8 cellular contexts compared by ENCODE assay signal in genomic region chr14:104799239-104799599, GRCh38. TPM values are rescaled to one million over a fixed set of nuclear protein-coding genes. Genes with fewer than 3 reads are reported as not detected.
DNase-seq lines count a peak whose midpoint lies in the region; ATAC-seq and TF ChIP-seq lines count a peak whose summit lies in the region.

No MANE protein-coding gene starts in this region.

- H3K4me1 ChIP-seq in body of pancreas (peaks cover 70% of the 10 kb centered on the region), muscle layer of colon (ENCODE audit: insufficient read depth, low read length) (peaks cover 39% of the 10 kb centered on the region), thyroid gland (peaks cover 46 to 56% of the 10 kb centered on the region in 2 donors)

- H3K27ac ChIP-seq in body of pancreas: peak overlapping the region; percentile 95 to 99 (median 96)
- peak overlapping the region; percentile 92 for H3K27ac ChIP-seq in muscle layer of colon (ENCODE audit: low read depth, low read length)
- peak overlapping the region; percentile 98 to 100 (median 98) for H3K27ac ChIP-seq in thyroid gland

- TF ChIP-seq POLR2A in body of pancreas (IDR thresholded peaks at IDR 0.05): no peak
- no peak for TF ChIP-seq POLR2A in thyroid gland (IDR thresholded peaks at IDR 0.05)

- ATAC-seq in activated T-cell treated with anti-CD3 and anti-CD28 coated beads, Interleukin-2, amount 50 U/mL, for 4 hours: no peak
- ATAC-seq in body of pancreas (no peak), HG02763 (IDR thresholded peaks at IDR 0.05; ENCODE audit: unreplicated experiment) (no peak)

- WGBS in body of pancreas, 2 donors: 28 to 38% methylated on average over 5 to 7 of the region's 7 CpGs
- WGBS in thyroid gland, 2 donors: 49 to 56% methylated on average over 7 of the region's 7 CpGs

- TF ChIP-seq CTCF in body of pancreas (IDR thresholded peaks at IDR 0.05) (no peak), thyroid gland (IDR thresholded peaks at IDR 0.05) (no peak)

- DNase-seq in activated T-cell treated with anti-CD3 and anti-CD28 coated beads, Interleukin-2, amount 50 U/mL, for 4 hours: no peak
- DNase-seq in activated T-cell treated with anti-CD3 and anti-CD28 coated beads for 4 hours: no peak
- no peak for DNase-seq in body of pancreas
- no peak for DNase-seq in thyroid gland
- DNase-seq in NCI-H1105 treated with DMSO at 0.1 percent for 48 hours (lab: John Stamatoyannopoulos, UW): no peak
- DNase-seq in SHP77 treated with DMSO at 0.1 percent for 48 hours (lab: John Stamatoyannopoulos, UW): no peak

- no peak overlapping the region for H3K4me3 ChIP-seq in body of pancreas
- no peak overlapping the region for H3K4me3 ChIP-seq in muscle layer of colon (ENCODE audit: low read depth in 1 of 2, low read length in 2 of 2)
- no peak overlapping the region for H3K4me3 ChIP-seq in thyroid gland (replicated peaks in 1 of 3)

- H3K9me3 Mint-ChIP-seq in activated T-cell treated with anti-CD3 and anti-CD28 coated beads, Interleukin-2, amount 50 U/mL, for 4 hours: no peaks in the 10 kb centered on the region

- H3K27me3 ChIP-seq in body of pancreas (no peaks in the 10 kb centered on the region), muscle layer of colon (ENCODE audit: control insufficient read depth in 1 of 2, insufficient read depth in 2 of 2, low read length in 2 of 2) (no peaks in the 10 kb centered on the region), thyroid gland (no peaks in the 10 kb centered on the region)

- H3K4me1 Mint-ChIP-seq in activated T-cell treated with anti-CD3 and anti-CD28 coated beads, Interleukin-2, amount 50 U/mL, for 4 hours (ENCODE audit: low read depth): peaks cover 34% of the 10 kb centered on the region

- H3K9me3 ChIP-seq in body of pancreas (no peaks in the 10 kb centered on the region), muscle layer of colon (ENCODE audit: low read length) (no peaks in the 10 kb centered on the region), thyroid gland (no peaks in the 10 kb centered on the region)

- H3K9ac ChIP-seq in muscle layer of colon (ENCODE audit: low read length): no peak overlapping the region

- H3K27me3 Mint-ChIP-seq in activated T-cell treated with anti-CD3 and anti-CD28 coated beads, Interleukin-2, amount 50 U/mL, for 4 hours (ENCODE audit: low read depth): no peaks in the 10 kb centered on the region

- H3K36me3 ChIP-seq in body of pancreas (replicated peaks in 1 of 2; ENCODE audit: insufficient read depth in 1 of 2, low read depth in 2 of 2) (no peaks in the 10 kb centered on the region), muscle layer of colon (ENCODE audit: insufficient read depth, low read length) (no peaks in the 10 kb centered on the region), thyroid gland (no peaks in the 10 kb centered on the region)

- H3K36me3 Mint-ChIP-seq in activated T-cell treated with anti-CD3 and anti-CD28 coated beads, Interleukin-2, amount 50 U/mL, for 4 hours (ENCODE audit: insufficient read depth): no peaks in the 10 kb centered on the region

- peak overlapping the region; percentile 65 for H3K4me3 Mint-ChIP-seq in activated T-cell treated with anti-CD3 and anti-CD28 coated beads, Interleukin-2, amount 50 U/mL, for 4 hours

- intact Hi-C loops in body of pancreas (cut with DNase I) (no loop called here), thyroid gland (cut with DNase I) (no loop called here)

RNA-seq across cellular contexts. Expression of gene ZBTB42, which starts 1.7 kb away (rescaled TPM):
- 1 to 10 TPM; 3.6 to 4.1 (median 4.0) TPM for total RNA-seq in activated T-cell treated with anti-CD3 and anti-CD28 coated beads, Interleukin-2, amount 50 U/mL, for 4 hours
- total RNA-seq in body of pancreas (10 to 100 TPM; 10.6 to 21.8 TPM), thyroid gland (10 to 100 TPM; 12.9 to 29.4 (median 16.8) TPM)

RNA-seq across cellular contexts. Expression of gene AKT1, which starts 3.7 kb away (rescaled TPM):
- total RNA-seq in activated T-cell treated with anti-CD3 and anti-CD28 coated beads, Interleukin-2, amount 50 U/mL, for 4 hours: 100 to 1,000 TPM; 107 to 124 (median 116) TPM
- 100 to 1,000 TPM in 1 of 2 donors, 10 to 100 TPM in 1; 74.2 to 151 TPM for total RNA-seq in body of pancreas
- total RNA-seq in thyroid gland: 100 to 1,000 TPM in 3 of 4 donors, 10 to 100 TPM in 1; 99.8 to 179 (median 152) TPM

RNA-seq across cellular contexts. Expression of gene SIVA1, which starts 46.3 kb away (rescaled TPM):
- 100 to 1,000 TPM; 135 to 157 (median 149) TPM for total RNA-seq in activated T-cell treated with anti-CD3 and anti-CD28 coated beads, Interleukin-2, amount 50 U/mL, for 4 hours
- total RNA-seq in body of pancreas (100 to 1,000 TPM; 111 to 130 TPM), thyroid gland (100 to 1,000 TPM; 137 to 388 (median 239) TPM)
